Comparison of ENCODE assay signal across 1 cellular context in the genomic region with DNA sequence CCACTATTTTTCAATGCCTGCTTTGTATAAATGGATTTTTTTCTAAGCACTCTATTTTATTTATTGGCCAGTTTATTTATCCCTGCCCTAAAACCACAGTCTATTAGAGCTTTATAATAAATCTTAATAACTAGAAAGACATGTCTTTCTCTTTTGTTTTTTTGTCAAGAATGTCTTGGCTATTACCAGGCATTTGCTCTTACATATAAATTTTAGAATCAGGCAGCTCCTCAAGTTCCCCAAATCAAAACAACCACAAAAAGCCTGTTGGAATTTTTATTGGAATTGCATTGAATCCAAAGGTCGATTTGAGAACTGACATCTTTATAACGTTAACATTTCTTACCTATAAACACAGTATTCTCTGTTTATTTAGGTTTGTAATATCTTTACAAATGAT.
TF ChIP-seq lines count a peak whose summit lies in the region.

No MANE protein-coding gene starts in this region.

TF ChIP-seq in SK-N-SH treated with all-trans-retinoic acid at 6 μM for 48 hours, 23 proteins besides CTCF, POLR2A, EP300 and RAD21:
- TF ChIP-seq, protein P1, sequence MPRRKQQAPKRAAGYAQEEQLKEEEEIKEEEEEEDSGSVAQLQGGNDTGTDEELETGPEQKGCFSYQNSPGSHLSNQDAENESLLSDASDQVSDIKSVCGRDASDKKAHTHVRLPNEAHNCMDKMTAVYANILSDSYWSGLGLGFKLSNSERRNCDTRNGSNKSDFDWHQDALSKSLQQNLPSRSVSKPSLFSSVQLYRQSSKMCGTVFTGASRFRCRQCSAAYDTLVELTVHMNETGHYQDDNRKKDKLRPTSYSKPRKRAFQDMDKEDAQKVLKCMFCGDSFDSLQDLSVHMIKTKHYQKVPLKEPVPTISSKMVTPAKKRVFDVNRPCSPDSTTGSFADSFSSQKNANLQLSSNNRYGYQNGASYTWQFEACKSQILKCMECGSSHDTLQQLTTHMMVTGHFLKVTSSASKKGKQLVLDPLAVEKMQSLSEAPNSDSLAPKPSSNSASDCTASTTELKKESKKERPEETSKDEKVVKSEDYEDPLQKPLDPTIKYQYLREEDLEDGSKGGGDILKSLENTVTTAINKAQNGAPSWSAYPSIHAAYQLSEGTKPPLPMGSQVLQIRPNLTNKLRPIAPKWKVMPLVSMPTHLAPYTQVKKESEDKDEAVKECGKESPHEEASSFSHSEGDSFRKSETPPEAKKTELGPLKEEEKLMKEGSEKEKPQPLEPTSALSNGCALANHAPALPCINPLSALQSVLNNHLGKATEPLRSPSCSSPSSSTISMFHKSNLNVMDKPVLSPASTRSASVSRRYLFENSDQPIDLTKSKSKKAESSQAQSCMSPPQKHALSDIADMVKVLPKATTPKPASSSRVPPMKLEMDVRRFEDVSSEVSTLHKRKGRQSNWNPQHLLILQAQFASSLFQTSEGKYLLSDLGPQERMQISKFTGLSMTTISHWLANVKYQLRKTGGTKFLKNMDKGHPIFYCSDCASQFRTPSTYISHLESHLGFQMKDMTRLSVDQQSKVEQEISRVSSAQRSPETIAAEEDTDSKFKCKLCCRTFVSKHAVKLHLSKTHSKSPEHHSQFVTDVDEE (CRISPR knock-in tag; IDR thresholded peaks at IDR 0.05): no peak
- peak; percentile 94 for TF ChIP-seq ISL1 (CRISPR knock-in tag; IDR thresholded peaks at IDR 0.05)
TF ChIP-seq in SK-N-SH treated with all-trans-retinoic acid at 6 μM for 48 hours: peak in this region for 1.
